In the genomic region with DNA sequence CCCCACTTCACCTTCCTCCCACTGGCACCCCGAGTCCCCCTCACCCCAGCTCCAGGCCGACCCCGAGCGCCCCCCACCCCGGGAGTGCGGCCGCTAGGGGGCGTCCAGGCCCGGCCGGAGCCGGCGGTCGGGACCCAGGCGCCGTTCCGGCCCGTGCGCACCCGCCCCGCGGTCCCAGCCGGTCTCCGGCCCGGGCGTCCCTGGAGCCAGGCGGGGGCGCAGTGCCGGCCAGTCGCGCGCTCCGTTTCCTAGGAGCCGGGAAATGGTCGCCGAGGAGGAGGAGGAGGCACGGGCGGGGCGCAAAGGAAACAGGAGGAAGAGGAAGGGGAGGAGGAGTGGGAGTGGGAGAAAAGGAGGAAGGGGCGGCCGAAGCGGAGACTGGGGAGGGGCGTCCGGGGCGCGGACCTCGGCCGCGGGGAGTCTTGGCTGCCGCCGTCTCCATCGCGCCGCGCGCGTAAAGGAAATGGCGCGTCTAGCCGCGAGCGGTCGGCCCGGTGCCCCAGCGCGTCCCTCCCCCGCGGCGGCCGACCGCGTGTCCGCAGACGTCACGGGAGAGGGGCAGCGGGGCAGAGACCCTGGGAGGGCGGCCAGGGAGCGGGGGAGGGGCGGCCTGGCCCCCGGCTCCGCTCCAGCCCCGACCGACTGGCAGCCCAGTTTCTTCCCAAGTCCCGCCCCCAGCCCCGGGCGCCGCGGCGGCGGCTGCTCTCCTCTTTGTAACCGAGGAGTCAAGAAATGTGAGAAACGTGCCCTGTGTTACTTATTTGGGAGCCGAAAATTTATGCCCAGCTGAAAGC, we compare ENCODE assay signal across 8 cellular contexts. TPM values are rescaled to one million over a fixed set of nuclear protein-coding genes. Genes with fewer than 3 reads are reported as not detected.
DNase-seq lines count a peak whose midpoint lies in the region; ATAC-seq and TF ChIP-seq lines count a peak whose summit lies in the region.

No MANE protein-coding gene starts in this region.

- POLR2A ChIA-PET in A673 (lab: Charles Lee; ENCODE audit: low non-redundant PET), result interaction anchor here (0.7 kb wide), 1 partner anchor 110 kb away, joined by 4 read pairs; no protein-coding TSS in a partner anchor

- peaks cover 32 to 45% of the 10 kb centered on the region in 2 donors for H3K27me3 Mint-ChIP-seq in effector memory CD8-positive, alpha-beta T cell

- H3K4me1 ChIP-seq in A673 (ENCODE audit: insufficient read depth, low read length, poor library complexity, severe bottlenecking), result peaks cover 9% of the 10 kb centered on the region

- H3K4me3 Mint-ChIP-seq in effector memory CD8-positive, alpha-beta T cell, result peak overlapping the region; percentile 63 to 76

- intact Hi-C loops in A673 (cut with micrococcal nuclease; ENCODE audit: unreplicated experiment), result no loop called here

- peak; percentile 83 for TF ChIP-seq CTCF in A673 (conservative IDR thresholded peaks at IDR 0.05; ENCODE audit: low read depth, low read length)

- H3K9me3 ChIP-seq in A673 (ENCODE audit: low read depth, low read length, poor library complexity, severe bottlenecking), result no peaks in the 10 kb centered on the region

- H3K4me1 Mint-ChIP-seq in effector memory CD8-positive, alpha-beta T cell (ENCODE audit: low read depth in 2 of 2), result peaks cover 0 to 2% of the 10 kb centered on the region in 2 donors

- H3K27ac ChIP-seq in A673 (ENCODE audit: low read depth, low read length, poor library complexity, severe bottlenecking), result peak overlapping the region; percentile 84

- no peak overlapping the region for H3K27ac Mint-ChIP-seq in effector memory CD8-positive, alpha-beta T cell

- H3K36me3 ChIP-seq in A673 (ENCODE audit: insufficient read depth, low read length, poor library complexity, severe bottlenecking), result no peaks in the 10 kb centered on the region

- peak; percentile 60 for ATAC-seq in GM18511 (IDR thresholded peaks at IDR 0.05; ENCODE audit: unreplicated experiment)
- ATAC-seq in effector memory CD8-positive, alpha-beta T cell (replicated peaks), result peak; percentile 52
- ATAC-seq in GM21619 (IDR thresholded peaks at IDR 0.05; ENCODE audit: unreplicated experiment), result no peak

- peak; percentile 80 for DNase-seq in A673 (ENCODE audit: low spot score)
- DNase-seq in NCI-H226, result peak; percentile 83
- peak; percentile 16 to 48 for DNase-seq in activated CD4-positive, alpha-beta T cell treated with anti-CD3 and anti-CD28 coated beads, Interleukin-2, amount 50 U/mL, for 24 hours (ENCODE audit: low read depth in 1 of 2, low spot score in 1 of 2)
- peak in 1 of 3 experiments; percentile 14 for DNase-seq in effector memory CD8-positive, alpha-beta T cell
- DNase-seq in lung microvascular endothelial cell (ENCODE audit: low read depth in 2 of 2), result peak; percentile 89 to 91
- DNase-seq in stimulated activated CD4-positive, alpha-beta T cell treated with anti-CD3 and anti-CD28 coated beads, TNF-alpha, amount 100 ng/mL, for 48 hours (ENCODE audit: low read depth in 3 of 3), result peak in 2 of 3 donors; percentile 26 to 57

- BruUV-seq in A673 (replicated peaks; lab: Mats Ljungman, UMichigan), result no TSS peak

- H3K4me3 ChIP-seq in A673 (ENCODE audit: low read depth, low read length, poor library complexity, severe bottlenecking), result peak overlapping the region; percentile 71

- peaks cover 28% of the 10 kb centered on the region for H3K27me3 ChIP-seq in A673 (replicated peaks; ENCODE audit: insufficient read depth, low read depth, low read length, poor library complexity)

- peaks cover 5% of the 10 kb centered on the region for H3K36me3 Mint-ChIP-seq in effector memory CD8-positive, alpha-beta T cell (ENCODE audit: insufficient read depth)

- CTCF ChIA-PET in A673 (lab: Charles Lee), result interaction anchor here (0.5 to 1.5 kb wide), 4 partner anchors 18 to 653 kb away, joined by 3 to 9 read pairs (median 4); no protein-coding TSS in a partner anchor

- H3K9me3 Mint-ChIP-seq in effector memory CD8-positive, alpha-beta T cell, result no peaks in the 10 kb centered on the region

RNA-seq across cellular contexts. Expression of gene KCTD15, which starts 1.1 kb away (rescaled TPM):
- total RNA-seq in A673 (2021), result 8.9 and 9.9 TPM in 2 replicates
- 16.7 and 21.4 TPM in 2 replicates for total RNA-seq in lung microvascular endothelial cell
